3 cellular contexts compared by ENCODE assay signal in genomic region chrX:43758044-43758443, GRCh38.
"Had no signal": no experiment of that assay in that cellular context is flagged by ENCODE, and none has a peak within 500 bp of the region (broad histone marks: within the 10 kb centered on the region; RNA-seq: fewer than 3 reads in every experiment).

No MANE protein-coding gene starts in this region.

- ATAC-seq: GM12878 had no signal

- H3K4me3 ChIP-seq: GM12878 had no signal

- DNase-seq: GDM1, GF-D8 had no signal
